8 cellular contexts compared by ENCODE assay signal in the genomic region with DNA sequence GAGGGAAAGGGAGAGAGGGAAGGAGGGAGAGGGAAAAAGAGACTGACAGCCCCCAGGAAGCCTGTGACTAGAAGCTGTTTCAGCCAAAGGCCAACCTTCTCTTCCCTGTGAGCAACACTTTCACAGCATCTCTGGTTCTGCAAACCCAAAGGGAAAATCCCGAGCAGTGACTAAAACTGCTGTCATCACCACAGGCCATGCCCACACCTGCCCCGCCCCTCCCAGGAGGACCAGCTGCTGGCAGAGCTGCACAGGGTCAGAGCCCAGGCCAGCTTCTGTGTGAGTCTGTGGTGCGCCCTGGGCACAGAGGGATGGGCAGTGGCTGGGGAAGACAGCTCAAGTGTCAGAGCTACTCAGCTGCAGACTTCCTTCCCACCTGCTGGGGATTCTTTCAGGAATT.
DNase-seq lines count a peak whose midpoint lies in the region; ATAC-seq and TF ChIP-seq lines count a peak whose summit lies in the region.
"Had no signal": no experiment of that assay in that cellular context is flagged by ENCODE, and none has a peak within 500 bp of the region (broad histone marks: within the 10 kb centered on the region; RNA-seq: fewer than 3 reads in every experiment).

No MANE protein-coding gene starts in this region.

- no peak overlapping the region for H3K9ac ChIP-seq in smooth muscle cell (ENCODE audit: low read depth)

- no peak overlapping the region for H3K4me3 ChIP-seq in smooth muscle cell

- no peaks in the 10 kb centered on the region for H3K79me2 ChIP-seq in smooth muscle cell (ENCODE audit: low read depth)

- no peak overlapping the region for H2AFZ ChIP-seq in smooth muscle cell (ENCODE audit: low read depth)

- H3K9me3 ChIP-seq in smooth muscle cell (replicated peaks; ENCODE audit: low read depth), result no peaks in the 10 kb centered on the region

- no peaks in the 10 kb centered on the region for H4K20me1 ChIP-seq in smooth muscle cell (ENCODE audit: low read depth)

- H3F3A ChIP-seq in smooth muscle cell (ENCODE audit: low read depth), result no peaks in the 10 kb centered on the region

- peaks cover 17% of the 10 kb centered on the region for H3K4me1 ChIP-seq in smooth muscle cell (ENCODE audit: low read depth)

- H3K27ac ChIP-seq in smooth muscle cell (ENCODE audit: low read depth), result no peak overlapping the region

- no peak for TF ChIP-seq CTCF in smooth muscle cell (IDR thresholded peaks at IDR 0.05; ENCODE audit: borderline replicate concordance, insufficient read depth, poor library complexity, severe bottlenecking)

- peaks cover 6% of the 10 kb centered on the region for H3K27me3 ChIP-seq in smooth muscle cell (ENCODE audit: low read depth)

- peak; percentile 90 for DNase-seq in HPDE6-E6E7 (ENCODE audit: extremely low spot score)
- peak; percentile 65 for DNase-seq in hepatic stellate cell (ENCODE audit: low spot score)
- DNase-seq in stimulated activated CD4-positive, alpha-beta T cell treated with anti-CD3 and anti-CD28 coated beads, TNF-alpha, amount 100 ng/mL, for 48 hours (ENCODE audit: low read depth in 3 of 3), result peak; percentile 49 to 72 (median 63)
- no peak for DNase-seq in T-helper 9 cell
- no peak for DNase-seq in smooth muscle cell (lab: John Stamatoyannopoulos, UW; ENCODE audit: unreplicated experiment)
- DNase-seq: NCI-H1092 had no signal

- ATAC-seq in activated CD4-positive, CD25-positive, alpha-beta regulatory T cell treated with anti-CD3 and anti-CD28 coated beads, Interleukin-2, amount 50 U/mL, for 24 hours, result peak; percentile 79 to 87
- ATAC-seq in GM21447 (IDR thresholded peaks at IDR 0.05; ENCODE audit: unreplicated experiment), result no peak

- 40% methylated on average over 3 of the region's 3 CpGs for WGBS in smooth muscle cell (ENCODE audit: low lambda C conversion rate)

- H3K36me3 ChIP-seq in smooth muscle cell (ENCODE audit: low read depth), result no peaks in the 10 kb centered on the region

- no peak overlapping the region for H3K4me2 ChIP-seq in smooth muscle cell

Comparison
In these comparisons a context has a peak if more than half of its experiments do, and no peak if none do; other contexts are left out.
1. DNase-seq: peak in HPDE6-E6E7 (single experiment), hepatic stellate cell (single experiment) and stimulated activated CD4-positive, alpha-beta T cell treated with anti-CD3 and anti-CD28 coated beads, TNF-alpha, amount 100 ng/mL, for 48 hours (3 of 3); none in T-helper 9 cell (single experiment) and smooth muscle cell (single experiment).